Comparison of ENCODE assay signal across 18 cellular contexts in the genomic region with DNA sequence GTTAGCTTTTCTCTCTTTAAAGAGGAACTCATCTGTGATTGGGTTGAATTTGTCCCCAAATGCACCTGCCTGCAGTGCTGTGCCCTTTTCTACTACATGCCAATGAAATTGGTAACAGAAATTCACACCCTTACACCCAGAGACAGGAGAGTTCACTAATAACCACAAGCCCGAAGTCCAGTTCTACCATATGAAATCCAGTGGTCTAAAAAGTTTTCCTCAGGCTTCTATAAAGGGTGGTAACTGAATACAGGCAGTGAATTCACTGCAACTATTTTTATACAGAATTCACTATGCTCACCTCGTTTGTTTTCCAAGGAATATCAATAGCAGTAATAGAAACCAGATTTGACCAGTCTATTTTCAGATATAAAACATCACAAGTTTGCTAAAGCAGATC. TPM values are rescaled to one million over a fixed set of nuclear protein-coding genes. Genes with fewer than 3 reads are reported as not detected.
DNase-seq lines count a peak whose midpoint lies in the region; ATAC-seq and TF ChIP-seq lines count a peak whose summit lies in the region.
"Had no signal": no experiment of that assay in that cellular context is flagged by ENCODE, and none has a peak within 500 bp of the region (broad histone marks: within the 10 kb centered on the region; RNA-seq: fewer than 3 reads in every experiment).

No MANE protein-coding gene starts in this region.

- no peaks in the 10 kb centered on the region for H3K27me3 ChIP-seq in left ventricle myocardium inferior (ENCODE audit: low read depth)
- H3K27me3 ChIP-seq in right atrium auricular region = no peaks in the 10 kb centered on the region
- H3K27me3 ChIP-seq in gastrocnemius medialis = no peaks in the 10 kb centered on the region
- H3K27me3 ChIP-seq: BLaER1 treated with 17β-estradiol and CSF1 and Interleukin-3, amounts not matched to agents 10 nM and 100 nM had no signal

- H3K9me3 ChIP-seq in left ventricle myocardium inferior (replicated peaks) (no peaks in the 10 kb centered on the region), right atrium auricular region (no peaks in the 10 kb centered on the region), gastrocnemius medialis (no peaks in the 10 kb centered on the region)
- H3K9me3 ChIP-seq: BLaER1 treated with 17β-estradiol and CSF1 and Interleukin-3, amounts not matched to agents 10 nM and 100 nM; HAP-1 had no signal

- H3K36me3 Mint-ChIP-seq in nephron (ENCODE audit: low read depth) = peaks cover 4% of the 10 kb centered on the region

- no peaks in the 10 kb centered on the region for H3K36me3 ChIP-seq in left ventricle myocardium inferior
- H3K36me3 ChIP-seq in right atrium auricular region = no peaks in the 10 kb centered on the region
- H3K36me3 ChIP-seq in gastrocnemius medialis = no peaks in the 10 kb centered on the region

- DNase-seq in left ventricle myocardium inferior (no peak), right atrium auricular region (ENCODE audit: low spot score) (no peak), gastrocnemius medialis (no peak), retina (no peak), NCI-H82 (lab: John Stamatoyannopoulos, UW) (no peak), NCI-H345 (lab: John Stamatoyannopoulos, UW) (no peak)
- DNase-seq: 8988T; Calu3; CD8-positive, alpha-beta T cell; DMS53; DND-41; EL; GM23248 had no signal

- H3K4me3 Mint-ChIP-seq in nephron = peak overlapping the region in 1 of 3 experiments; percentile 18
- H3K4me3 Mint-ChIP-seq: CD8-positive, alpha-beta T cell had no signal

- peaks cover 20% of the 10 kb centered on the region for H3K4me1 Mint-ChIP-seq in nephron

- intact Hi-C loops in left ventricle myocardium inferior (cut with micrococcal nuclease) = no loop called here
- intact Hi-C loops in gastrocnemius medialis (cut with DNase I; ENCODE audit: low total_unique reads) = no loop called here

- H3K9me3 Mint-ChIP-seq in nephron = no peaks in the 10 kb centered on the region
- H3K9me3 Mint-ChIP-seq: CD8-positive, alpha-beta T cell had no signal

- no peak for ATAC-seq in gastrocnemius medialis
- ATAC-seq: CD8-positive, alpha-beta T cell; GM12878; HepG2 had no signal

- H3K27ac ChIP-seq in left ventricle myocardium inferior (replicated peaks) = peak overlapping the region; percentile 22
- no peak overlapping the region for H3K27ac ChIP-seq in right atrium auricular region
- peak overlapping the region; percentile 18 to 58 (median 40) for H3K27ac ChIP-seq in gastrocnemius medialis
- H3K27ac ChIP-seq: BLaER1 treated with 17β-estradiol and CSF1 and Interleukin-3, amounts not matched to agents 10 nM and 100 nM; GM23248 had no signal

- H3K4me1 ChIP-seq in left ventricle myocardium inferior (peaks cover 10% of the 10 kb centered on the region), right atrium auricular region (no peaks in the 10 kb centered on the region), gastrocnemius medialis (peaks cover 11 to 17% of the 10 kb centered on the region in 2 donors)
- H3K4me1 ChIP-seq: BLaER1 treated with 17β-estradiol and CSF1 and Interleukin-3, amounts not matched to agents 10 nM and 100 nM; HAP-1 had no signal

- in situ Hi-C loops in gastrocnemius medialis (cut with MboI; ENCODE audit: low sequenced_read_pairs in 4 of 4) = no loop called here

- no peaks in the 10 kb centered on the region for H3K27me3 Mint-ChIP-seq in nephron (ENCODE audit: low read depth)

- TF ChIP-seq CTCF in left ventricle myocardium inferior (IDR thresholded peaks at IDR 0.05; ENCODE audit: borderline replicate concordance) (no peak), right atrium auricular region (IDR thresholded peaks at IDR 0.05) (no peak), nephron (IDR thresholded peaks at IDR 0.05; ENCODE audit: unreplicated experiment in 3 of 3) (no peak), gastrocnemius medialis (IDR thresholded peaks at IDR 0.05 in 4 of 5, conservative IDR thresholded peaks at IDR 0.05 in 1 of 5) (no peak)

- peak overlapping the region; percentile 72 to 95 (median 80) for H3K27ac Mint-ChIP-seq in nephron
- H3K27ac Mint-ChIP-seq: CD8-positive, alpha-beta T cell had no signal

- no peak for TF ChIP-seq POLR2A in gastrocnemius medialis (IDR thresholded peaks at IDR 0.05)

- H3K4me3 ChIP-seq in left ventricle myocardium inferior = no peak overlapping the region
- H3K4me3 ChIP-seq in right atrium auricular region = no peak overlapping the region
- no peak overlapping the region for H3K4me3 ChIP-seq in gastrocnemius medialis
- H3K4me3 ChIP-seq: BLaER1 treated with 17β-estradiol and CSF1 and Interleukin-3, amounts not matched to agents 10 nM and 100 nM; GM12878; GM23248; HAP-1 had no signal

RNA-seq across cellular contexts. Expression of a gene that starts 31.5 kb away (rescaled TPM):
- 33.0 TPM for total RNA-seq in left ventricle myocardium inferior
- 10 to 100 TPM; 23.7 to 31.0 TPM for total RNA-seq in right atrium auricular region
- 10 to 100 TPM; 46.5 to 81.2 (median 52.3) TPM for total RNA-seq in gastrocnemius medialis

RNA-seq across cellular contexts. Expression of a gene that starts 49.2 kb away (rescaled TPM):
- total RNA-seq in left ventricle myocardium inferior (11.3 TPM), right atrium auricular region (1 to 10 TPM; 4.0 to 8.3 TPM), gastrocnemius medialis (10 to 100 TPM in 2 of 4 donors, 1 to 10 TPM in 2; 8.6 to 13.4 (median 10.9) TPM)

RNA-seq across cellular contexts. Expression of a gene that starts 49.3 kb away (rescaled TPM):
- 28.3 TPM for total RNA-seq in left ventricle myocardium inferior
- 10 to 100 TPM; 10.1 to 22.8 TPM for total RNA-seq in right atrium auricular region
- 10 to 100 TPM; 18.6 to 42.2 (median 24.6) TPM for total RNA-seq in gastrocnemius medialis

Comparison
In these comparisons a context has a peak if more than half of its experiments do, and no peak if none do; other contexts are left out.
1. H3K27ac ChIP-seq: peak in left ventricle myocardium inferior (single experiment) and gastrocnemius medialis (4 of 4); none in right atrium auricular region (0 of 2).